Comparison of ENCODE assay signal across 18 cellular contexts in genomic region chr5:161001604-161002003, GRCh38.
DNase-seq lines count a peak whose midpoint lies in the region; ATAC-seq lines count a peak whose summit lies in the region.
"Had no signal": no experiment of that assay in that cellular context is flagged by ENCODE, and none has a peak within 500 bp of the region (broad histone marks: within the 10 kb centered on the region; RNA-seq: fewer than 3 reads in every experiment).

No MANE protein-coding gene starts in this region.

- ATAC-seq in GM19035 (IDR thresholded peaks at IDR 0.05; ENCODE audit: unreplicated experiment) (peak; percentile 88), GM21723 (IDR thresholded peaks at IDR 0.05; ENCODE audit: unreplicated experiment) (peak; percentile 81), HG03103 (IDR thresholded peaks at IDR 0.05; ENCODE audit: low read depth, unreplicated experiment) (peak; percentile 67), HG03139 (IDR thresholded peaks at IDR 0.05; ENCODE audit: unreplicated experiment) (no peak)
- ATAC-seq: activated naive CD8-positive, alpha-beta T cell treated with anti-CD3 and anti-CD28 coated beads, Interleukin-2, amount 50 U/mL, for 24 hours; right lobe of liver; stimulated activated effector memory CD8-positive, alpha-beta T cell treated with anti-CD3 and anti-CD28 coated beads, Interleukin-12 subunit alpha, Interleukin-12 subunit beta, amount 100 ng/mL, for 72 hours had no signal

- peak; percentile 2 for DNase-seq in foreskin melanocyte
- DNase-seq in RPMI8226: no peak
- no peak for DNase-seq in pons (ENCODE audit: low spot score)
- DNase-seq: activated CD4-positive, CD25-positive, alpha-beta regulatory T cell treated with anti-CD3 and anti-CD28 coated beads, Interleukin-2, amount 50 U/mL, for 72 hours; activated naive CD8-positive, alpha-beta T cell treated with anti-CD3 and anti-CD28 coated beads, Interleukin-2, amount 50 U/mL, for 24 hours; caudate nucleus; DND-41; GM23248; mammary epithelial cell; NCI-H187 treated with DMSO at 0.1 percent for 48 hours; NCI-H774; right lobe of liver; stimulated activated CD4-positive, alpha-beta T cell treated with anti-CD3 and anti-CD28 coated beads, Interleukin-4, amount 100 ng/mL, for 4 hours had no signal
